In the genomic region with DNA sequence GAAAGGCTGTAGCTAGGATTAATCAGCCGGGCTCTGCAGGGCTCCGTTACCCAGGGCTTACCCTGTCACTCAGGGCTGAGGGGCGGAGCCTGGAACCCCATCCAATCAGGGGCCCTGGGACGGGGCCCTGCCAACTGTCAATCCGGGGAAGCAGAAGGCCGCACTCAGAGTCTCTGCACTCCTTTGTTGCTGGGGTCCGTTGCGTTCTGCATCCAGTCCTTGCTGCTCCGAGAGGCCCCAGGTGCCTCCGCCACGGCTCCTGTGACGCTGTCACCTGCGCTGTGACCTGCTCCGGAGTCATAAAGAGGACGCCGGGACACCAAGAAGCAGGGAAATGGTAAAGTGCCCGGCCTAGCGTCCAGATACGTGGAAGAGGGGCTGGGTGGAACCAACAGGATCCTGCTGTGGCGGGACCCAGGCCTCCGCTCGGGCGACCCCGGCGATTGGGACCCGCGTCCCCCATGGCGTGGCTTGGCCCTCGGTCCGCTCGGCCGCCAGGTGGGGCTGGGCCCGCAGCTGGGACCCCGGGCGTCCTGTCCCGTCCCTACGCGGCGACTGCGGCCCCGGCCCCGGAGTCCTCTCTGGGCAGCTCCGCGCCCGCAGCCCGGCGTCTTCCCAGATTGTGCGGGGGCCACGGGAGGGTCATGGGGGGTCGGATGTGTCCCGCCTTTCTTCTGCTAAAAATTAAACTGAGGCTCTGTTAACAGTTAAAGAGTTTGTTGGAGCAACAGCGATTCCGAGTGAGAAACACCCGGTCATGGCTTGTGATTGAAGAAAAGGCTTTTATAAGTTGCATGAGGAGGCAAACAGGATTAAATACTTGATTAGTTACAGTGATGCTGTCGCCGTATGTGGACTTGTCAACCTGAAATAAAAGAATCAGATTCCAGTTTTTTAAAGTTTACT, we compare ENCODE assay signal across 1 cellular context.
A peak's percentile ranks its signal among the peaks of the same experiment; 100 is the strongest.
TF ChIP-seq lines count a peak whose summit lies in the region.

A gene (plus strand): TSS at position 133 of the 906 bp plus-strand sequence. CDS start 7,431 bp downstream, outside the sequence.

TF ChIP-seq in HepG2, 621 proteins besides CTCF, POLR2A, EP300 and RAD21 (continued from another document and continues in another):
- TF ChIP-seq, protein P1, sequence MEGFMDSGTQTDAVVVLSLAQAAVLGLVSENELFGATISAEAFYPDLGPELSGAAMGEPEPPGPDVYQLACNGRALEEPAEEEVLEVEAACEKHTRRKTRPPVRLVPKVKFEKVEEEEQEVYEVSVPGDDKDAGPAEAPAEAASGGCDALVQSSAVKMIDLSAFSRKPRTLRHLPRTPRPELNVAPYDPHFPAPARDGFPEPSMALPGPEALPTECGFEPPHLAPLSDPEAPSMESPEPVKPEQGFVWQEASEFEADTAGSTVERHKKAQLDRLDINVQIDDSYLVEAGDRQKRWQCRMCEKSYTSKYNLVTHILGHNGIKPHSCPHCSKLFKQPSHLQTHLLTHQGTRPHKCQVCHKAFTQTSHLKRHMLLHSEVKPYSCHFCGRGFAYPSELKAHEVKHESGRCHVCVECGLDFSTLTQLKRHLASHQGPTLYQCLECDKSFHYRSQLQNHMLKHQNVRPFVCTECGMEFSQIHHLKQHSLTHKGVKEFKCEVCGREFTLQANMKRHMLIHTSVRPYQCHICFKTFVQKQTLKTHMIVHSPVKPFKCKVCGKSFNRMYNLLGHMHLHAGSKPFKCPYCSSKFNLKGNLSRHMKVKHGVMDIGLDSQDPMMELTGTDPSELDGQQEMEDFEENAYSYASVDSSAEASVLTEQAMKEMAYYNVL (CRISPR knock-in tag; IDR thresholded peaks at IDR 0.05; ENCODE audit: borderline replicate concordance) = no peak
- no peak for TF ChIP-seq ZNF451 (CRISPR knock-in tag; IDR thresholded peaks at IDR 0.05)
- no peak for TF ChIP-seq ZNF615 (CRISPR knock-in tag; IDR thresholded peaks at IDR 0.05; ENCODE audit: borderline replicate concordance)
- TF ChIP-seq, protein P2, sequence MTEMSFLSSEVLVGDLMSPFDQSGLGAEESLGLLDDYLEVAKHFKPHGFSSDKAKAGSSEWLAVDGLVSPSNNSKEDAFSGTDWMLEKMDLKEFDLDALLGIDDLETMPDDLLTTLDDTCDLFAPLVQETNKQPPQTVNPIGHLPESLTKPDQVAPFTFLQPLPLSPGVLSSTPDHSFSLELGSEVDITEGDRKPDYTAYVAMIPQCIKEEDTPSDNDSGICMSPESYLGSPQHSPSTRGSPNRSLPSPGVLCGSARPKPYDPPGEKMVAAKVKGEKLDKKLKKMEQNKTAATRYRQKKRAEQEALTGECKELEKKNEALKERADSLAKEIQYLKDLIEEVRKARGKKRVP (CRISPR knock-in tag; IDR thresholded peaks at IDR 0.05) = 0 out of 4 replicates have a peak, but pooled peaks of 1 of the 2 experiments have one; percentile 30
- TF ChIP-seq RFX3 (CRISPR knock-in tag; IDR thresholded peaks at IDR 0.05) = no peak
- no peak for TF ChIP-seq KLF9 (CRISPR knock-in tag; IDR thresholded peaks at IDR 0.05; ENCODE audit: low read depth)
- TF ChIP-seq ZC3H4 (CRISPR knock-in tag; IDR thresholded peaks at IDR 0.05; ENCODE audit: borderline replicate concordance) = no peak
- TF ChIP-seq, protein P3, sequence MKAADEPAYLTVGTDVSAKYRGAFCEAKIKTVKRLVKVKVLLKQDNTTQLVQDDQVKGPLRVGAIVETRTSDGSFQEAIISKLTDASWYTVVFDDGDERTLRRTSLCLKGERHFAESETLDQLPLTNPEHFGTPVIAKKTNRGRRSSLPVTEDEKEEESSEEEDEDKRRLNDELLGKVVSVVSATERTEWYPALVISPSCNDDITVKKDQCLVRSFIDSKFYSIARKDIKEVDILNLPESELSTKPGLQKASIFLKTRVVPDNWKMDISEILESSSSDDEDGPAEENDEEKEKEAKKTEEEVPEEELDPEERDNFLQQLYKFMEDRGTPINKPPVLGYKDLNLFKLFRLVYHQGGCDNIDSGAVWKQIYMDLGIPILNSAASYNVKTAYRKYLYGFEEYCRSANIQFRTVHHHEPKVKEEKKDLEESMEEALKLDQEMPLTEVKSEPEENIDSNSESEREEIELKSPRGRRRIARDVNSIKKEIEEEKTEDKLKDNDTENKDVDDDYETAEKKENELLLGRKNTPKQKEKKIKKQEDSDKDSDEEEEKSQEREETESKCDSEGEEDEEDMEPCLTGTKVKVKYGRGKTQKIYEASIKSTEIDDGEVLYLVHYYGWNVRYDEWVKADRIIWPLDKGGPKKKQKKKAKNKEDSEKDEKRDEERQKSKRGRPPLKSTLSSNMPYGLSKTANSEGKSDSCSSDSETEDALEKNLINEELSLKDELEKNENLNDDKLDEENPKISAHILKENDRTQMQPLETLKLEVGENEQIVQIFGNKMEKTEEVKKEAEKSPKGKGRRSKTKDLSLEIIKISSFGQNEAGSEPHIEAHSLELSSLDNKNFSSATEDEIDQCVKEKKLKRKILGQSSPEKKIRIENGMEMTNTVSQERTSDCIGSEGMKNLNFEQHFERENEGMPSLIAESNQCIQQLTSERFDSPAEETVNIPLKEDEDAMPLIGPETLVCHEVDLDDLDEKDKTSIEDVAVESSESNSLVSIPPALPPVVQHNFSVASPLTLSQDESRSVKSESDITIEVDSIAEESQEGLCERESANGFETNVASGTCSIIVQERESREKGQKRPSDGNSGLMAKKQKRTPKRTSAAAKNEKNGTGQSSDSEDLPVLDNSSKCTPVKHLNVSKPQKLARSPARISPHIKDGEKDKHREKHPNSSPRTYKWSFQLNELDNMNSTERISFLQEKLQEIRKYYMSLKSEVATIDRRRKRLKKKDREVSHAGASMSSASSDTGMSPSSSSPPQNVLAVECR (CRISPR knock-in tag; IDR thresholded peaks at IDR 0.05; ENCODE audit: borderline replicate concordance) = peak; percentile 90
- TF ChIP-seq ZNF326 (CRISPR knock-in tag; IDR thresholded peaks at IDR 0.05; ENCODE audit: borderline replicate concordance) = no peak
- no peak for TF ChIP-seq ATF7-NPFF (CRISPR knock-in tag; IDR thresholded peaks at IDR 0.05; ENCODE audit: low read depth)
- TF ChIP-seq, protein P4, sequence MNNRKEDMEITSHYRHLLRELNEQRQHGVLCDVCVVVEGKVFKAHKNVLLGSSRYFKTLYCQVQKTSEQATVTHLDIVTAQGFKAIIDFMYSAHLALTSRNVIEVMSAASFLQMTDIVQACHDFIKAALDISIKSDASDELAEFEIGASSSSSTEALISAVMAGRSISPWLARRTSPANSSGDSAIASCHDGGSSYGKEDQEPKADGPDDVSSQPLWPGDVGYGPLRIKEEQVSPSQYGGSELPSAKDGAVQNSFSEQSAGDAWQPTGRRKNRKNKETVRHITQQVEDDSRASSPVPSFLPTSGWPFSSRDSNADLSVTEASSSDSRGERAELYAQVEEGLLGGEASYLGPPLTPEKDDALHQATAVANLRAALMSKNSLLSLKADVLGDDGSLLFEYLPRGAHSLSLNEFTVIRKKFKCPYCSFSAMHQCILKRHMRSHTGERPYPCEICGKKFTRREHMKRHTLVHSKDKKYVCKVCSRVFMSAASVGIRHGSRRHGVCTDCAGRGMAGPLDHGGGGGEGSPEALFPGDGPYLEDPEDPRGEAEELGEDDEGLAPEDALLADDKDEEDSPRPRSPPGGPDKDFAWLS (CRISPR knock-in tag; IDR thresholded peaks at IDR 0.05; ENCODE audit: borderline replicate concordance) = no peak
- TF ChIP-seq NR2F2 (IDR thresholded peaks at IDR 0.05; ENCODE audit: borderline replicate concordance, low read depth) = no peak
- TF ChIP-seq SATB2 (CRISPR knock-in tag; IDR thresholded peaks at IDR 0.05) = no peak
- no peak for TF ChIP-seq XBP1 (CRISPR knock-in tag; IDR thresholded peaks at IDR 0.05)
- TF ChIP-seq ZNF570 (CRISPR knock-in tag; IDR thresholded peaks at IDR 0.05; ENCODE audit: borderline replicate concordance) = no peak
- TF ChIP-seq, protein P5, sequence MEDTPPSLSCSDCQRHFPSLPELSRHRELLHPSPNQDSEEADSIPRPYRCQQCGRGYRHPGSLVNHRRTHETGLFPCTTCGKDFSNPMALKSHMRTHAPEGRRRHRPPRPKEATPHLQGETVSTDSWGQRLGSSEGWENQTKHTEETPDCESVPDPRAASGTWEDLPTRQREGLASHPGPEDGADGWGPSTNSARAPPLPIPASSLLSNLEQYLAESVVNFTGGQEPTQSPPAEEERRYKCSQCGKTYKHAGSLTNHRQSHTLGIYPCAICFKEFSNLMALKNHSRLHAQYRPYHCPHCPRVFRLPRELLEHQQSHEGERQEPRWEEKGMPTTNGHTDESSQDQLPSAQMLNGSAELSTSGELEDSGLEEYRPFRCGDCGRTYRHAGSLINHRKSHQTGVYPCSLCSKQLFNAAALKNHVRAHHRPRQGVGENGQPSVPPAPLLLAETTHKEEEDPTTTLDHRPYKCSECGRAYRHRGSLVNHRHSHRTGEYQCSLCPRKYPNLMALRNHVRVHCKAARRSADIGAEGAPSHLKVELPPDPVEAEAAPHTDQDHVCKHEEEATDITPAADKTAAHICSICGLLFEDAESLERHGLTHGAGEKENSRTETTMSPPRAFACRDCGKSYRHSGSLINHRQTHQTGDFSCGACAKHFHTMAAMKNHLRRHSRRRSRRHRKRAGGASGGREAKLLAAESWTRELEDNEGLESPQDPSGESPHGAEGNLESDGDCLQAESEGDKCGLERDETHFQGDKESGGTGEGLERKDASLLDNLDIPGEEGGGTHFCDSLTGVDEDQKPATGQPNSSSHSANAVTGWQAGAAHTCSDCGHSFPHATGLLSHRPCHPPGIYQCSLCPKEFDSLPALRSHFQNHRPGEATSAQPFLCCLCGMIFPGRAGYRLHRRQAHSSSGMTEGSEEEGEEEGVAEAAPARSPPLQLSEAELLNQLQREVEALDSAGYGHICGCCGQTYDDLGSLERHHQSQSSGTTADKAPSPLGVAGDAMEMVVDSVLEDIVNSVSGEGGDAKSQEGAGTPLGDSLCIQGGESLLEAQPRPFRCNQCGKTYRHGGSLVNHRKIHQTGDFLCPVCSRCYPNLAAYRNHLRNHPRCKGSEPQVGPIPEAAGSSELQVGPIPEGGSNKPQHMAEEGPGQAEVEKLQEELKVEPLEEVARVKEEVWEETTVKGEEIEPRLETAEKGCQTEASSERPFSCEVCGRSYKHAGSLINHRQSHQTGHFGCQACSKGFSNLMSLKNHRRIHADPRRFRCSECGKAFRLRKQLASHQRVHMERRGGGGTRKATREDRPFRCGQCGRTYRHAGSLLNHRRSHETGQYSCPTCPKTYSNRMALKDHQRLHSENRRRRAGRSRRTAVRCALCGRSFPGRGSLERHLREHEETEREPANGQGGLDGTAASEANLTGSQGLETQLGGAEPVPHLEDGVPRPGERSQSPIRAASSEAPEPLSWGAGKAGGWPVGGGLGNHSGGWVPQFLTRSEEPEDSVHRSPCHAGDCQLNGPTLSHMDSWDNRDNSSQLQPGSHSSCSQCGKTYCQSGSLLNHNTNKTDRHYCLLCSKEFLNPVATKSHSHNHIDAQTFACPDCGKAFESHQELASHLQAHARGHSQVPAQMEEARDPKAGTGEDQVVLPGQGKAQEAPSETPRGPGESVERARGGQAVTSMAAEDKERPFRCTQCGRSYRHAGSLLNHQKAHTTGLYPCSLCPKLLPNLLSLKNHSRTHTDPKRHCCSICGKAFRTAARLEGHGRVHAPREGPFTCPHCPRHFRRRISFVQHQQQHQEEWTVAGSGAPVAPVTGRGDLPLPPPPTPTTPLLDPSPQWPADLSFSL (CRISPR knock-in tag; IDR thresholded peaks at IDR 0.05) = no peak
- TF ChIP-seq SSRP1 (CRISPR knock-in tag; IDR thresholded peaks at IDR 0.05) = no peak
- no peak for TF ChIP-seq RELA (CRISPR knock-in tag; IDR thresholded peaks at IDR 0.05)
- TF ChIP-seq KDM5B (CRISPR knock-in tag; IDR thresholded peaks at IDR 0.05; ENCODE audit: borderline replicate concordance) = peak; percentile 58; the same call in 1 of the 2 replicates
- no peak for TF ChIP-seq CBFB (CRISPR knock-in tag; IDR thresholded peaks at IDR 0.05)
- TF ChIP-seq ZNF296 (CRISPR knock-in tag; conservative IDR thresholded peaks at IDR 0.05) = 0 out of 2 replicates have a peak, but pooled peaks have one; percentile 48
- no peak for TF ChIP-seq AKAP8 (CRISPR knock-in tag; IDR thresholded peaks at IDR 0.05)
- TF ChIP-seq NRL (CRISPR knock-in tag; IDR thresholded peaks at IDR 0.05; ENCODE audit: borderline replicate concordance) = peak; percentile 61; the same call in 1 of the 2 replicates
- TF ChIP-seq, protein P6, sequence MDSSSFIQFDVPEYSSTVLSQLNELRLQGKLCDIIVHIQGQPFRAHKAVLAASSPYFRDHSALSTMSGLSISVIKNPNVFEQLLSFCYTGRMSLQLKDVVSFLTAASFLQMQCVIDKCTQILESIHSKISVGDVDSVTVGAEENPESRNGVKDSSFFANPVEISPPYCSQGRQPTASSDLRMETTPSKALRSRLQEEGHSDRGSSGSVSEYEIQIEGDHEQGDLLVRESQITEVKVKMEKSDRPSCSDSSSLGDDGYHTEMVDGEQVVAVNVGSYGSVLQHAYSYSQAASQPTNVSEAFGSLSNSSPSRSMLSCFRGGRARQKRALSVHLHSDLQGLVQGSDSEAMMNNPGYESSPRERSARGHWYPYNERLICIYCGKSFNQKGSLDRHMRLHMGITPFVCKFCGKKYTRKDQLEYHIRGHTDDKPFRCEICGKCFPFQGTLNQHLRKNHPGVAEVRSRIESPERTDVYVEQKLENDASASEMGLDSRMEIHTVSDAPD (CRISPR knock-in tag; IDR thresholded peaks at IDR 0.05) = no peak
- TF ChIP-seq ZNF33A (CRISPR knock-in tag; IDR thresholded peaks at IDR 0.05; ENCODE audit: borderline replicate concordance) = no peak
- peak; percentile 5; the same call in 1 of the 2 replicates for TF ChIP-seq HNF4A (CRISPR knock-in tag; IDR thresholded peaks at IDR 0.05)
- no peak for TF ChIP-seq ZNF136 (CRISPR knock-in tag; IDR thresholded peaks at IDR 0.05; ENCODE audit: low read depth)
- TF ChIP-seq, protein P7, sequence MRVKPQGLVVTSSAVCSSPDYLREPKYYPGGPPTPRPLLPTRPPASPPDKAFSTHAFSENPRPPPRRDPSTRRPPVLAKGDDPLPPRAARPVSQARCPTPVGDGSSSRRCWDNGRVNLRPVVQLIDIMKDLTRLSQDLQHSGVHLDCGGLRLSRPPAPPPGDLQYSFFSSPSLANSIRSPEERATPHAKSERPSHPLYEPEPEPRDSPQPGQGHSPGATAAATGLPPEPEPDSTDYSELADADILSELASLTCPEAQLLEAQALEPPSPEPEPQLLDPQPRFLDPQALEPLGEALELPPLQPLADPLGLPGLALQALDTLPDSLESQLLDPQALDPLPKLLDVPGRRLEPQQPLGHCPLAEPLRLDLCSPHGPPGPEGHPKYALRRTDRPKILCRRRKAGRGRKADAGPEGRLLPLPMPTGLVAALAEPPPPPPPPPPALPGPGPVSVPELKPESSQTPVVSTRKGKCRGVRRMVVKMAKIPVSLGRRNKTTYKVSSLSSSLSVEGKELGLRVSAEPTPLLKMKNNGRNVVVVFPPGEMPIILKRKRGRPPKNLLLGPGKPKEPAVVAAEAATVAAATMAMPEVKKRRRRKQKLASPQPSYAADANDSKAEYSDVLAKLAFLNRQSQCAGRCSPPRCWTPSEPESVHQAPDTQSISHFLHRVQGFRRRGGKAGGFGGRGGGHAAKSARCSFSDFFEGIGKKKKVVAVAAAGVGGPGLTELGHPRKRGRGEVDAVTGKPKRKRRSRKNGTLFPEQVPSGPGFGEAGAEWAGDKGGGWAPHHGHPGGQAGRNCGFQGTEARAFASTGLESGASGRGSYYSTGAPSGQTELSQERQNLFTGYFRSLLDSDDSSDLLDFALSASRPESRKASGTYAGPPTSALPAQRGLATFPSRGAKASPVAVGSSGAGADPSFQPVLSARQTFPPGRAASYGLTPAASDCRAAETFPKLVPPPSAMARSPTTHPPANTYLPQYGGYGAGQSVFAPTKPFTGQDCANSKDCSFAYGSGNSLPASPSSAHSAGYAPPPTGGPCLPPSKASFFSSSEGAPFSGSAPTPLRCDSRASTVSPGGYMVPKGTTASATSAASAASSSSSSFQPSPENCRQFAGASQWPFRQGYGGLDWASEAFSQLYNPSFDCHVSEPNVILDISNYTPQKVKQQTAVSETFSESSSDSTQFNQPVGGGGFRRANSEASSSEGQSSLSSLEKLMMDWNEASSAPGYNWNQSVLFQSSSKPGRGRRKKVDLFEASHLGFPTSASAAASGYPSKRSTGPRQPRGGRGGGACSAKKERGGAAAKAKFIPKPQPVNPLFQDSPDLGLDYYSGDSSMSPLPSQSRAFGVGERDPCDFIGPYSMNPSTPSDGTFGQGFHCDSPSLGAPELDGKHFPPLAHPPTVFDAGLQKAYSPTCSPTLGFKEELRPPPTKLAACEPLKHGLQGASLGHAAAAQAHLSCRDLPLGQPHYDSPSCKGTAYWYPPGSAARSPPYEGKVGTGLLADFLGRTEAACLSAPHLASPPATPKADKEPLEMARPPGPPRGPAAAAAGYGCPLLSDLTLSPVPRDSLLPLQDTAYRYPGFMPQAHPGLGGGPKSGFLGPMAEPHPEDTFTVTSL (CRISPR knock-in tag; IDR thresholded peaks at IDR 0.05; ENCODE audit: borderline replicate concordance) = no peak
